Comparison of ENCODE assay signal across 2 cellular contexts in the genomic region with DNA sequence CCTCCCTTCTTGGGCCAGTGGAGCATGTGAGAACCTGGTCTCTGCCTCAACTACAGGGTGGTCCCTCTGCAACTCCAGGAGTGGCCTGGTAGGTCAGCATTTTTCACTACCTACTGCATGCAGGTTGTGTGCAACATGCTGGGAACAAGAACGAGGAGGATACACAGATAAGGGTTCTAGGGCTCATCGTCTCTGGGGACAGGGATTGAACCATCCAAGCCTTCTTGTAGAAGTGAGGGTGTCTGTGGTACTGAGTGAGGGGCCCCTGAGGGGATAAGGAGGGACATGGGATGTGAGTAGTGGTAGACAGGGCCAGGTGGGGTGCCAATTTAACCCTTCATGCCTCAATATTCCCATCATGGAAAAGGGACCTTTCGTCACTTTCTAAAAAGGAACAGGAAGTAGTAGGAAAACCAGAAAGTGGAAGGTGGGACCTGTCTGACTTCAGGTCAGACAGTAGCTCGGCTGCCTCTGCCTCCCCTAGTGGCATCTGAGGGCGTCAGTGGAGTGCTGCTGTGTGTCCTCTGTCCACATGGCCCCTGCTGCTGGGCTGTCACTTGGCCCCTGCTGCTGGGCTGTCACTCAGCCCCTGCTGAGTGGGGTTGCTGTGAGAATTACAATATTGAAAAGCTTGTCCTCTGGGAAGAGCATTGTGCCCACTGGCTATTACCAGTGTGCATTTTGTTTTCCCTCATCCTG.
TF ChIP-seq lines count a peak whose summit lies in the region.

No MANE protein-coding gene starts in this region.

TF ChIP-seq in SK-N-SH, 30 proteins besides CTCF, POLR2A, EP300 and RAD21:
- TF ChIP-seq RFX5 (IDR thresholded peaks at IDR 0.05; ENCODE audit: low read length) (no peak), POLR2AphosphoS5 (IDR thresholded peaks at IDR 0.05; ENCODE audit: low read depth, low read length) (no peak), GATA2 (CRISPR knock-in tag; IDR thresholded peaks at IDR 0.05) (no peak), RXRA (IDR thresholded peaks at IDR 0.05; ENCODE audit: borderline replicate concordance, low read depth) (no peak), TAF1 (IDR thresholded peaks at IDR 0.05; ENCODE audit: borderline replicate concordance, low read depth, low read length) (no peak), SMC3 (IDR thresholded peaks at IDR 0.05; ENCODE audit: low read depth, low read length) (no peak), MEF2A (IDR thresholded peaks at IDR 0.05; ENCODE audit: borderline replicate concordance, low read depth) (no peak)
- TF ChIP-seq, protein P1, sequence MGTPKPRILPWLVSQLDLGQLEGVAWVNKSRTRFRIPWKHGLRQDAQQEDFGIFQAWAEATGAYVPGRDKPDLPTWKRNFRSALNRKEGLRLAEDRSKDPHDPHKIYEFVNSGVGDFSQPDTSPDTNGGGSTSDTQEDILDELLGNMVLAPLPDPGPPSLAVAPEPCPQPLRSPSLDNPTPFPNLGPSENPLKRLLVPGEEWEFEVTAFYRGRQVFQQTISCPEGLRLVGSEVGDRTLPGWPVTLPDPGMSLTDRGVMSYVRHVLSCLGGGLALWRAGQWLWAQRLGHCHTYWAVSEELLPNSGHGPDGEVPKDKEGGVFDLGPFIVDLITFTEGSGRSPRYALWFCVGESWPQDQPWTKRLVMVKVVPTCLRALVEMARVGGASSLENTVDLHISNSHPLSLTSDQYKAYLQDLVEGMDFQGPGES (IDR thresholded peaks at IDR 0.05; ENCODE audit: low read depth, low read length) = no peak

TF ChIP-seq in SK-N-SH treated with all-trans-retinoic acid at 6 μM for 48 hours, 23 proteins besides CTCF, POLR2A, EP300 and RAD21:
- TF ChIP-seq CSDC2 (CRISPR knock-in tag; IDR thresholded peaks at IDR 0.05) (no peak), TCF4 (CRISPR knock-in tag; IDR thresholded peaks at IDR 0.05; ENCODE audit: borderline replicate concordance) (no peak)
